Comparison of ENCODE assay signal across 14 cellular contexts in the genomic region with DNA sequence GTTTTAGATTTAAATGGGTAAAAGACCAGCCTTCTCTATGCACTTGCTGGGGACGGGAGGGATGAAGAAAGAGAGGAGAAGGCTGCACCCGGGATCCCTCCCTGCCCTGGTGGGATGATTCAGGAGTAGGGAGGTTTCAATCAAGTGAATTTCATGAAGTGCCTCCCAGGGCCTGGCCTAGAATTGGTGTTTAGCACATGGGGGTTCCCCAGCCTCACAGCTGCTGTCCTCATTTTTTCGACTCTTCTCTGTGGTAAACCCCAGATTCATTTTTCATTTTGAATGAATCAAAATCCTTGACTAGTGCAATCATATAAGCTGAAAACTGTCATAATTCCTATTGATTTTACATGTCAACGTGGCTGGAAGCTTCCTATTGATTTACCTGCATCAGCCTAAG.
DNase-seq lines count a peak whose midpoint lies in the region; ATAC-seq, FAIRE-seq and TF ChIP-seq lines count a peak whose summit lies in the region.
"Had no signal": no experiment of that assay in that cellular context is flagged by ENCODE, and none has a peak within 500 bp of the region (broad histone marks: within the 10 kb centered on the region; RNA-seq: fewer than 3 reads in every experiment).

No MANE protein-coding gene starts in this region.

- no peak overlapping the region for H3K4me2 ChIP-seq in GM12878 (ENCODE audit: control insufficient read depth, insufficient read depth)

- H3K9me3 ChIP-seq in GM12878 (replicated peaks; ENCODE audit: control insufficient read depth, insufficient read depth, low read length), result no peaks in the 10 kb centered on the region; the same call in 2 of the 3 replicates
- H3K9me3 ChIP-seq: Peyer's patch had no signal

- H3K27me3 Mint-ChIP-seq in HFFc6 (ENCODE audit: insufficient read depth), result peaks cover 2% of the 10 kb centered on the region; the same call in 1 of the 2 replicates

- in situ Hi-C loops in GM12878 (cut with MboI) (loop anchor here (5.0 to 25.0 kb wide), 3 partner anchors 460 to 1180 kb away; no protein-coding TSS in a partner anchor), KBM-7 (cut with MboI; ENCODE audit: low pct_unique_long_range_greater_than_20kb, low sequenced_read_pairs) (loop anchor here (25.0 kb wide), 1 partner anchor 1185 kb away; no protein-coding TSS in a partner anchor)

- no peak overlapping the region for H3K27ac Mint-ChIP-seq in HFFc6

- peak; percentile 18 for DNase-seq in stimulated activated naive CD4-positive, alpha-beta T cell treated with Interleukin-2 at 50 U/mL for 16 hours (lab: John Stamatoyannopoulos, UW)
- DNase-seq in stimulated activated naive CD4-positive, alpha-beta T cell (lab: John Stamatoyannopoulos, UW), result no peak
- no peak for DNase-seq in GM12878 (ENCODE audit: low read depth, low spot score)
- no peak for DNase-seq in KBM-7
- no peak for DNase-seq in HFFc6
- no peak for DNase-seq in DMS53 treated with DMSO at 0.1 percent for 48 hours (lab: John Stamatoyannopoulos, UW; ENCODE audit: unreplicated experiment)
- DNase-seq: aorta, DMS53, mesenchymal stem cell, MV-4-11, NCI-H226, Peyer's patch had no signal

- H3K27ac ChIP-seq in GM12878 (ENCODE audit: control insufficient read depth, insufficient read depth), result no peak overlapping the region
- H3K27ac ChIP-seq: Peyer's patch had no signal

- H3K79me2 ChIP-seq in GM12878 (ENCODE audit: control insufficient read depth, insufficient read depth, low read length), result no peaks in the 10 kb centered on the region

- H3K9me3 Mint-ChIP-seq in HFFc6, result no peaks in the 10 kb centered on the region

- TF ChIP-seq POLR2A in GM12878 (IDR thresholded peaks at IDR 0.05; ENCODE audit: low read depth, low read length), result no peak

- BruUV-seq in GM12878 (replicated peaks; lab: Mats Ljungman, UMichigan), result no TSS peak

- H3K9ac ChIP-seq in GM12878 (ENCODE audit: control insufficient read depth, insufficient read depth, low read length), result no peak overlapping the region

- no peaks in the 10 kb centered on the region for H3K27me3 ChIP-seq in GM12878 (replicated peaks in 1 of 2; ENCODE audit: control insufficient read depth in 2 of 2, insufficient read depth in 2 of 2, low read length in 1 of 2)
- H3K27me3 ChIP-seq: Peyer's patch had no signal

- H3K36me3 Mint-ChIP-seq in HFFc6 (ENCODE audit: low read depth), result peaks cover 25% of the 10 kb centered on the region

- POLR2A ChIA-PET in GM12878 (lab: Charles Lee), result interaction anchor here (1.6 kb wide), 1 partner anchor 220 kb away, joined by 3 read pairs; no protein-coding TSS in a partner anchor

- RAD21 ChIA-PET in GM12878 (lab: Charles Lee; ENCODE audit: unreplicated experiment), result interaction anchor here (0.7 to 5.0 kb wide), 8 partner anchors 10 to 1179 kb away, joined by 3 to 48 read pairs (median 4); no protein-coding TSS in a partner anchor

- H3K4me1 Mint-ChIP-seq in HFFc6 (ENCODE audit: low read depth), result peaks cover 39% of the 10 kb centered on the region

- no peak overlapping the region for H2AFZ ChIP-seq in GM12878 (ENCODE audit: control insufficient read depth, low read depth, low read length)

- intact Hi-C loops in GM12878 (cut with micrococcal nuclease; ENCODE audit: unreplicated experiment), result loop anchor here (5.0 kb wide), 2 partner anchors 205 to 445 kb away; no protein-coding TSS in a partner anchor

- CTCF ChIA-PET in GM12878 (lab: Yijun Ruan, JAX), result interaction anchor here (1.1 to 6.7 kb wide), 9 partner anchors 47 to 1180 kb away, joined by 3 to 65 read pairs (median 7); a partner anchor contains a TSS

- SMC1A ChIA-PET in GM12878 (lab: Charles Lee; ENCODE audit: uncharacterized antibody, unreplicated experiment), result interaction anchor here (0.6 to 5.9 kb wide), 12 partner anchors 35 to 1179 kb away, joined by 3 to 48 read pairs (median 4); a partner anchor contains a TSS

- peaks cover 2 to 20% of the 10 kb centered on the region in 2 experiments; a peak in 3 of 4 replicates for H3K36me3 ChIP-seq in GM12878 (ENCODE audit: control insufficient read depth in 2 of 2, insufficient read depth in 2 of 2, low read length in 1 of 2)

- TF ChIP-seq CTCF in GM12878 (IDR thresholded peaks at IDR 0.05 in 2 of 3, conservative IDR thresholded peaks at IDR 0.05 in 1 of 3; ENCODE audit: control insufficient read depth in 2 of 3, extremely low read depth in 1 of 3, insufficient read depth in 1 of 3, low read depth in 3 of 3, low read length in 3 of 3) (no peak), HFFc6 (IDR thresholded peaks at IDR 0.05) (no peak)

- no peak overlapping the region for H3K4me3 ChIP-seq in GM12878
- H3K4me3 ChIP-seq: Peyer's patch had no signal

- FAIRE-seq in GM12878 (lab: Jason Lieb, UNC), result peak; percentile 66

- TF ChIP-seq EP300 in GM12878 (IDR thresholded peaks at IDR 0.05; ENCODE audit: borderline replicate concordance in 1 of 2, control insufficient read depth in 1 of 2, low read depth in 2 of 2, low read length in 2 of 2), result no peak

- ATAC-seq in HG03045 (IDR thresholded peaks at IDR 0.05; ENCODE audit: unreplicated experiment) (peak; percentile 34), GM12878 (peak; percentile 33), HG03342 (IDR thresholded peaks at IDR 0.05; ENCODE audit: unreplicated experiment) (no peak)

- H3K4me1 ChIP-seq in GM12878 (ENCODE audit: control insufficient read depth, insufficient read depth, low read length), result peaks cover 34% of the 10 kb centered on the region

- TF ChIP-seq RAD21 in GM12878 (IDR thresholded peaks at IDR 0.05; ENCODE audit: insufficient read depth, low read depth, low read length), result no peak

- WGBS in GM12878 (ENCODE audit: insufficient coverage, insufficient replicate concordance, low lambda C conversion rate, missing lambda C conversion rate), result 19% methylated on average over 4 of the region's 4 CpGs

- no peaks in the 10 kb centered on the region for H4K20me1 ChIP-seq in GM12878 (ENCODE audit: control insufficient read depth, insufficient read depth)

- H3K4me3 Mint-ChIP-seq in HFFc6, result no peak overlapping the region

TF ChIP-seq in GM12878, 131 proteins besides CTCF, POLR2A, EP300 and RAD21:
- no peak for TF ChIP-seq SMAD5 (IDR thresholded peaks at IDR 0.05; ENCODE audit: low read depth)
- no peak for TF ChIP-seq NFYA (IDR thresholded peaks at IDR 0.05; ENCODE audit: borderline replicate concordance, low read depth, low read length)
- no peak for TF ChIP-seq CEBPB (IDR thresholded peaks at IDR 0.05; ENCODE audit: borderline replicate concordance in 1 of 2, low read depth in 2 of 2, low read length in 2 of 2)
- TF ChIP-seq TCF12 (IDR thresholded peaks at IDR 0.05; ENCODE audit: low read depth, low read length), result peak; percentile 84
- peak; percentile 26; the same call in 1 of the 2 replicates for TF ChIP-seq IKZF1 (conservative IDR thresholded peaks at IDR 0.05)
- TF ChIP-seq SIX5 (IDR thresholded peaks at IDR 0.05; ENCODE audit: low read depth, low read length, severe bottlenecking), result no peak
- TF ChIP-seq RFX5 (IDR thresholded peaks at IDR 0.05; ENCODE audit: low read depth, low read length), result no peak
- no peak for TF ChIP-seq TARDBP (IDR thresholded peaks at IDR 0.05; ENCODE audit: borderline replicate concordance)
- no peak for TF ChIP-seq NFIC (IDR thresholded peaks at IDR 0.05; ENCODE audit: low read depth, low read length)
- TF ChIP-seq EED (IDR thresholded peaks at IDR 0.05; ENCODE audit: low read depth), result peak; percentile 32; the same call in 1 of the 2 replicates
- TF ChIP-seq, protein P1, sequence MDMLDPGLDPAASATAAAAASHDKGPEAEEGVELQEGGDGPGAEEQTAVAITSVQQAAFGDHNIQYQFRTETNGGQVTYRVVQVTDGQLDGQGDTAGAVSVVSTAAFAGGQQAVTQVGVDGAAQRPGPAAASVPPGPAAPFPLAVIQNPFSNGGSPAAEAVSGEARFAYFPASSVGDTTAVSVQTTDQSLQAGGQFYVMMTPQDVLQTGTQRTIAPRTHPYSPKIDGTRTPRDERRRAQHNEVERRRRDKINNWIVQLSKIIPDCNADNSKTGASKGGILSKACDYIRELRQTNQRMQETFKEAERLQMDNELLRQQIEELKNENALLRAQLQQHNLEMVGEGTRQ (IDR thresholded peaks at IDR 0.05; ENCODE audit: borderline replicate concordance, low read depth, low read length), result no peak
- 0 out of 2 replicates have a peak, but pooled peaks have one; percentile 31 for TF ChIP-seq CREM (IDR thresholded peaks at IDR 0.05; ENCODE audit: low read depth)
- peak; percentile 81 for TF ChIP-seq RUNX3 (IDR thresholded peaks at IDR 0.05; ENCODE audit: low read length)
- peak; percentile 66; the same call in 1 of the 2 replicates for TF ChIP-seq TCF3 (IDR thresholded peaks at IDR 0.05; ENCODE audit: borderline replicate concordance, insufficient read depth, low read depth, low read length)
